In genomic region chr6:126605089-126605488, GRCh38 we compare ENCODE assay signal across 25 cellular contexts.
"Had no signal": no experiment of that assay in that cellular context is flagged by ENCODE, and none has a peak within 500 bp of the region (broad histone marks: within the 10 kb centered on the region; RNA-seq: fewer than 3 reads in every experiment).

No MANE protein-coding gene starts in this region.

- DNase-seq: colonic mucosa; cortex of kidney; dermis blood vessel endothelial cell; dorsolateral prefrontal cortex; effector CD4-positive, alpha-beta T cell; effector CD8-positive, alpha-beta T cell; effector memory CD4-positive, alpha-beta T cell; effector memory CD8-positive, alpha-beta T cell; endodermal cell; erythroblast; esophagus squamous epithelium; foreskin fibroblast; foreskin keratinocyte; foreskin melanocyte; gastrocnemius medialis; glutamatergic neuron; head of caudate nucleus; heart left ventricle; heart right ventricle had no signal

- H3K27ac ChIP-seq: colonic mucosa, coronary artery, dorsolateral prefrontal cortex, epithelial cell of prostate, esophagus muscularis mucosa, esophagus squamous epithelium, foreskin keratinocyte, gastrocnemius medialis, gastroesophageal sphincter, heart left ventricle, heart right ventricle had no signal

- H3K36me3 ChIP-seq: colonic mucosa, esophagus muscularis mucosa, esophagus squamous epithelium, gastrocnemius medialis, gastroesophageal sphincter, heart left ventricle, heart right ventricle had no signal

- H3K4me3 ChIP-seq: colonic mucosa, coronary artery, dorsolateral prefrontal cortex, esophagus muscularis mucosa, esophagus squamous epithelium, gastrocnemius medialis, gastroesophageal sphincter, heart left ventricle, heart right ventricle had no signal

- H3K27me3 Mint-ChIP-seq: dendritic cell treated with granulocyte-macrophage colony-stimulating factor and Interleukin-4, amounts not matched to agents 40 ng/mL and 50 ng/mL, for 4 days; effector memory CD8-positive, alpha-beta T cell had no signal

- H3K27me3 ChIP-seq: colonic mucosa, dorsolateral prefrontal cortex, esophagus muscularis mucosa, esophagus squamous epithelium, foreskin keratinocyte, gastrocnemius medialis, gastroesophageal sphincter, heart left ventricle, heart right ventricle had no signal

- H3K4me1 ChIP-seq: colonic mucosa, esophagus muscularis mucosa, esophagus squamous epithelium, foreskin keratinocyte, gastrocnemius medialis, gastroesophageal sphincter, heart left ventricle, heart right ventricle had no signal

- H3K9me3 ChIP-seq: colonic mucosa, esophagus squamous epithelium, gastroesophageal sphincter had no signal

- H3K4me1 Mint-ChIP-seq: endodermal cell had no signal

- H3K4me3 Mint-ChIP-seq: dendritic cell treated with granulocyte-macrophage colony-stimulating factor and Interleukin-4, amounts not matched to agents 40 ng/mL and 50 ng/mL, for 4 days; effector memory CD8-positive, alpha-beta T cell; endodermal cell had no signal

- ATAC-seq: effector memory CD8-positive, alpha-beta T cell; esophagus mucosa; foreskin keratinocyte; gastrocnemius medialis; gastroesophageal sphincter; heart left ventricle; heart right ventricle had no signal

- H3K27ac Mint-ChIP-seq: dendritic cell treated with granulocyte-macrophage colony-stimulating factor and Interleukin-4, amounts not matched to agents 40 ng/mL and 50 ng/mL, for 4 days; effector memory CD8-positive, alpha-beta T cell; endodermal cell had no signal
